In the genomic region with DNA sequence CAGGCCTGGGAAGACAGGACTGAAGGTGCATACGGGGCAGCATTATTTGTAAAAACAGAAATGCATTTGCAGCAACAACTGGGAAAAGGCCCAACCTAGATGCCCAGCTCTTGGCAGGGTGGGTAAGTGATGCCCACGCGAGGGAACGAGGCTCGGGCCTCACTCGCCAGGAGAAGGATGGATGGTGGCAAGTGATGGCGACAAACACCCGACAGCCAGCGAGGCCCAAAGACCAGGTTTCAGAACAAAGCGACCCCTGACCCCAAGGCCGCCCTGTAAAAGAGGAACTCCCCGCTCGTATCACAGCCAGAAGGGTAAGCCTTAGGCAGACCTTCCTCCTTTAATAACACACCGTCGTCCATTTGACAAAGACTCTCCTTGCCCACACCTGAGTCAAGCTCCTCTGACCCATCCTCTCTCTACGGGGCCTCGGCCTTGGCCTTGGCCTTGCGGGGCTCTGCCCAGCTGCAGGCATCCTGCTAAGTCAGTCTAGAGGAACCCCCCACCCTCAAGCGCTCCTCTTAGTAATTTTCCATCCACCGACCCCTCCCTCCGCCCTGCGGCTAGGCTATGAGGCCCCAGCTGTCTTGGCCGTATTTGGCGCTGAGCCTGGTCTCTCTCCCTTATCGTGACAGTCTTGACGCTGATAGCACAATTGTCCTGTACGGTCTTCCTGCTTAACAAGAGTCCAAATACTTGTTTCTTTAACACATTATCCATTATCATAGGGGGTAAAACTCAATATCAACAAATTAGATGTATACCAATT, we compare ENCODE assay signal across 13 cellular contexts.
A peak's percentile ranks its signal among the peaks of the same experiment; 100 is the strongest.
DNase-seq lines count a peak whose midpoint lies in the region; ATAC-seq, FAIRE-seq and TF ChIP-seq lines count a peak whose summit lies in the region.
"Had no signal": no experiment of that assay in that cellular context is flagged by ENCODE, and none has a peak within 500 bp of the region (broad histone marks: within the 10 kb centered on the region; RNA-seq: fewer than 3 reads in every experiment).

No MANE protein-coding gene starts in this region.

- H3K4me3 ChIP-seq in transverse colon = no peak overlapping the region
- H3K4me3 ChIP-seq: skin epidermis had no signal

- no peaks in the 10 kb centered on the region for H3K36me3 ChIP-seq in transverse colon

- FAIRE-seq in GM12891 (lab: Jason Lieb, UNC) = peak; percentile 33
- FAIRE-seq: H54 had no signal

- intact Hi-C loops in activated B cell treated with CpG ODN at 0.5 μM for 24 hours (cut with micrococcal nuclease) = no loop called here
- intact Hi-C loops in left cardiac atrium (cut with DNase I) = no loop called here
- intact Hi-C loops in transverse colon (cut with DNase I; ENCODE audit: low total_unique reads) = no loop called here

- no peak for TF ChIP-seq EP300 in transverse colon (IDR thresholded peaks at IDR 0.05; ENCODE audit: low read depth)

- peaks cover 48% of the 10 kb centered on the region for H3K36me3 Mint-ChIP-seq in activated B cell treated with CpG ODN at 0.5 μM for 24 hours (ENCODE audit: low read depth)

- H3K27me3 Mint-ChIP-seq in activated B cell treated with CpG ODN at 0.5 μM for 24 hours = no peaks in the 10 kb centered on the region

- no peaks in the 10 kb centered on the region for H3K9me3 Mint-ChIP-seq in activated B cell treated with CpG ODN at 0.5 μM for 24 hours
- H3K9me3 Mint-ChIP-seq: activated naive CD4-positive, alpha-beta T cell treated with anti-CD3 and anti-CD28 coated beads, Interleukin-2, amount 50 U/mL, for 72 hours had no signal

- WGBS in transverse colon (ENCODE audit: low coverage in 1 of 2), 2 donors = 60 to 83% methylated on average over 4 to 27 of the region's 27 CpGs

- in situ Hi-C loops in transverse colon (cut with MboI; ENCODE audit: low pct_ligation_motif_present in 1 of 4, low pct_unique_long_range_greater_than_20kb in 1 of 4, low sequenced_read_pairs in 3 of 4) = no loop called here

- H3K27ac ChIP-seq in transverse colon = peak overlapping the region in 2 of 4 donors; percentile 9 to 23

- CTCF ChIA-PET in activated B cell treated with CpG ODN at 0.5 μM for 24 hours (lab: Charles Lee) = no interaction called here

- peak overlapping the region; percentile 9 for H3K27ac Mint-ChIP-seq in activated B cell treated with CpG ODN at 0.5 μM for 24 hours

- POLR2A ChIA-PET in activated B cell treated with CpG ODN at 0.5 μM for 24 hours (lab: Charles Lee) = interaction anchor here (0.6 to 0.7 kb wide), 2 partner anchors 53 to 97 kb away, joined by 3 to 5 read pairs; no protein-coding TSS in a partner anchor

- H3K4me1 ChIP-seq in transverse colon = peaks cover 7 to 28% (median 8%) of the 10 kb centered on the region in 4 donors

- H3K4me3 Mint-ChIP-seq in activated B cell treated with CpG ODN at 0.5 μM for 24 hours = no peak overlapping the region

- ATAC-seq in activated B cell treated with CpG ODN at 0.5 μM for 24 hours (ENCODE audit: low read depth) = peak; percentile 6
- ATAC-seq in left cardiac atrium = peak in 1 of 2 donors; percentile 35
- ATAC-seq: activated naive CD4-positive, alpha-beta T cell treated with anti-CD3 and anti-CD28 coated beads, Interleukin-2, amount 50 U/mL, for 72 hours had no signal

- H3K27me3 ChIP-seq in transverse colon = no peaks in the 10 kb centered on the region

- no peaks in the 10 kb centered on the region for H3K9me3 ChIP-seq in transverse colon

- TF ChIP-seq CTCF in activated B cell treated with CpG ODN at 0.5 μM for 24 hours (IDR thresholded peaks at IDR 0.05) = no peak
- TF ChIP-seq CTCF in transverse colon (IDR thresholded peaks at IDR 0.05) = no peak

- TF ChIP-seq POLR2A in GM12891 (IDR thresholded peaks at IDR 0.05; ENCODE audit: low read depth, low read length) (no peak), transverse colon (IDR thresholded peaks at IDR 0.05) (no peak)

- DNase-seq in GM12891 (ENCODE audit: insufficient read length, low spot score) (no peak), activated B cell treated with CpG ODN at 0.5 μM for 24 hours (no peak), left cardiac atrium (peak; percentile 78), retina (peak; percentile 37), NCI-H1436 (lab: John Stamatoyannopoulos, UW) (no peak), A172 (ENCODE audit: low spot score) (no peak), transverse colon (no peak), NCI-H226 (no peak)
- DNase-seq: NCI-H1694, T-helper 2 cell had no signal

- peaks cover 28% of the 10 kb centered on the region for H3K4me1 Mint-ChIP-seq in activated B cell treated with CpG ODN at 0.5 μM for 24 hours

TF ChIP-seq in GM12891, 5 proteins besides CTCF, POLR2A, EP300 and RAD21:
- peak; percentile 54; the same call in 1 of the 2 replicates for TF ChIP-seq SPI1 (IDR thresholded peaks at IDR 0.05; ENCODE audit: low read depth, low read length)
- TF ChIP-seq PAX5 (IDR thresholded peaks at IDR 0.05; ENCODE audit: insufficient read depth, low read length, severe bottlenecking) = no peak
- TF ChIP-seq POU2F2 (IDR thresholded peaks at IDR 0.05; ENCODE audit: low read depth, low read length) = no peak
- no peak for TF ChIP-seq TAF1 (IDR thresholded peaks at IDR 0.05; ENCODE audit: low read depth, low read length)

Comparison
In these comparisons a context has a peak if more than half of its experiments do, and no peak if none do; other contexts are left out.
1. DNase-seq: peak in left cardiac atrium (single experiment) and retina (single experiment); none in GM12891 (single experiment), activated B cell treated with CpG ODN at 0.5 μM for 24 hours (single experiment), NCI-H1436 (single experiment), A172 (single experiment), transverse colon (single experiment) and NCI-H226 (single experiment).